In the genomic region with DNA sequence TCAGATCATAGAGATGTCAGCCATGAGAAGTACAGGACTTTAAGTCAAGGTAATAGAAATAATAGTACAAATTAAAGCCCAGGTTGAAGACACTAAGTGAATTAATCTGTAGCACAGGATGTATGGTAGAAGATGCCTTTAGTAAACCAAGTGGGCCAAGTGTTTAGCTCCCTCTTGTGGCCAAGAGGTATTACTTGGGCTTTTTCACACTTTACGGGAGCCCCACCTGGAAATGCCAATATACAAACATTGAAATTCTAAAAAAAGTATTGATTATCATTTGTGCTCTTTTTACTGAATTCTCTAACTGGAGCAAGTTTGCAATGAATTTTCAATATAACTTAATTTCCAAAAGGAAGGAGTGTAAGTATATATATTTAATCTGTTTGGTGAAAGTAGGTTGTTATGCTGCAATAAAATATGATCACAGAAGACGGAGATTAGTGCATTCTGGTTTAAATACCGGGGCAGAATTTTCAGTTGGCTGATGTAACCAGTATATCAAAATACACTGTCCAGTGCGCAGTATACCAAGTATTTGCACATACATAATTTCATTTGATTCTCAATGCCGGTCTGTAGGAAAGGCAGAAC, we compare ENCODE assay signal across 8 cellular contexts.
DNase-seq lines count a peak whose midpoint lies in the region; TF ChIP-seq lines count a peak whose summit lies in the region.

No MANE protein-coding gene starts in this region.

- DNase-seq in AG09309 (ENCODE audit: low read depth): peak; percentile 25
- DNase-seq in GM06990 (ENCODE audit: extremely low read depth, insufficient read length): peak; percentile 20
- peak; percentile 73 for DNase-seq in HCEC 1CT
- peak; percentile 72 for DNase-seq in LoVo (ENCODE audit: low spot score)
- peak; percentile 46 for DNase-seq in SKM-1 treated with dmso at 0.1 percent for 144 hours (lab: John Stamatoyannopoulos, UW; ENCODE audit: unreplicated experiment)
- DNase-seq in effector CD4-positive, alpha-beta T cell: peak; percentile 40
- peak; percentile 34 for DNase-seq in myocyte (ENCODE audit: low read depth)
- DNase-seq in middle frontal gyrus (ENCODE audit: extremely low spot score, low spot score): no peak

- no peaks in the 10 kb centered on the region for H3K36me3 ChIP-seq in GM06990 (ENCODE audit: control insufficient read depth, insufficient read depth, low read length)

- no peak overlapping the region for H3K4me3 ChIP-seq in AG09309 (ENCODE audit: control insufficient read depth, low read depth, low read length)
- H3K4me3 ChIP-seq in GM06990 (replicated peaks; ENCODE audit: low read depth, low read length): no peak overlapping the region

- H3K27me3 ChIP-seq in GM06990 (replicated peaks; ENCODE audit: control insufficient read depth, insufficient read depth, low read length): no peaks in the 10 kb centered on the region

- TF ChIP-seq CTCF in AG09309 (IDR thresholded peaks at IDR 0.05; ENCODE audit: control insufficient read depth, insufficient read depth, low read depth, low read length, missing control alignments) (peak; percentile 79), GM06990 (IDR thresholded peaks at IDR 0.05; ENCODE audit: insufficient read depth, low read length, poor library complexity, severe bottlenecking) (peak; percentile 75)
